Comparison of ENCODE assay signal across 1 cellular context in the genomic region with DNA sequence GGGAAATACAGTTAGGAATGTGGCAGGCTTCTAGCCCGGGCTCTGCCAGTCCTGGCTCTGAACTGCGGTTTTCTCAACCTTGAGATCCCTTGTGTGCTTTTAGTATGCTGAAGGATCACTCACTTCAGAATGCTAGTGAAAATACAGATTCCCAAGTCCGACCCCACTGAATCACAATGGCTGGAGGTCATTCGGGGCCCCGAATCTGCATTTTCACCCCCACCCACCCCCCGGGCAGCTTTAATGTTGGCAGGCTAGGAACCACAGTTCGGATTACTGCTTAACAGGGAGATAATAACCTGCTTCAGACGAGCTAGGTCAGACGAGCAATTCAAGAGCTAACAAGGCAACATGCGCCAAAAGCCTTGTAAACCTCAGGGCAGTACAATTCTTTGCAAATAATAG.
TF ChIP-seq lines count a peak whose summit lies in the region.

No MANE protein-coding gene starts in this region.

TF ChIP-seq in HEK293, 187 proteins besides CTCF, POLR2A, EP300 and RAD21 (continued from another document):
- TF ChIP-seq ZNF157 (tag by site-specific recombination; IDR thresholded peaks at IDR 0.05) = no peak
- no peak for TF ChIP-seq ZNF426 (tag by site-specific recombination; IDR thresholded peaks at IDR 0.05)
- TF ChIP-seq, protein P1, sequence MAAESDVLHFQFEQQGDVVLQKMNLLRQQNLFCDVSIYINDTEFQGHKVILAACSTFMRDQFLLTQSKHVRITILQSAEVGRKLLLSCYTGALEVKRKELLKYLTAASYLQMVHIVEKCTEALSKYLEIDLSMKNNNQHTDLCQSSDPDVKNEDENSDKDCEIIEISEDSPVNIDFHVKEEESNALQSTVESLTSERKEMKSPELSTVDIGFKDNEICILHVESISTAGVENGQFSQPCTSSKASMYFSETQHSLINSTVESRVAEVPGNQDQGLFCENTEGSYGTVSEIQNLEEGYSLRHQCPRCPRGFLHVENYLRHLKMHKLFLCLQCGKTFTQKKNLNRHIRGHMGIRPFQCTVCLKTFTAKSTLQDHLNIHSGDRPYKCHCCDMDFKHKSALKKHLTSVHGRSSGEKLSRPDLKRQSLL (tag by site-specific recombination; IDR thresholded peaks at IDR 0.05) = no peak
- TF ChIP-seq ZNF670 (tag by site-specific recombination; IDR thresholded peaks at IDR 0.05; ENCODE audit: low read depth) = no peak
- TF ChIP-seq ZNF140 (tag by site-specific recombination; IDR thresholded peaks at IDR 0.05) = no peak
- no peak for TF ChIP-seq ZNF221 (tag by site-specific recombination; IDR thresholded peaks at IDR 0.05; ENCODE audit: borderline replicate concordance)
- no peak for TF ChIP-seq GLI2 (tag by site-specific recombination; IDR thresholded peaks at IDR 0.05; ENCODE audit: borderline replicate concordance, low read depth)
- TF ChIP-seq ZNF558 (tag by site-specific recombination; IDR thresholded peaks at IDR 0.05) = no peak
- TF ChIP-seq, protein P2, sequence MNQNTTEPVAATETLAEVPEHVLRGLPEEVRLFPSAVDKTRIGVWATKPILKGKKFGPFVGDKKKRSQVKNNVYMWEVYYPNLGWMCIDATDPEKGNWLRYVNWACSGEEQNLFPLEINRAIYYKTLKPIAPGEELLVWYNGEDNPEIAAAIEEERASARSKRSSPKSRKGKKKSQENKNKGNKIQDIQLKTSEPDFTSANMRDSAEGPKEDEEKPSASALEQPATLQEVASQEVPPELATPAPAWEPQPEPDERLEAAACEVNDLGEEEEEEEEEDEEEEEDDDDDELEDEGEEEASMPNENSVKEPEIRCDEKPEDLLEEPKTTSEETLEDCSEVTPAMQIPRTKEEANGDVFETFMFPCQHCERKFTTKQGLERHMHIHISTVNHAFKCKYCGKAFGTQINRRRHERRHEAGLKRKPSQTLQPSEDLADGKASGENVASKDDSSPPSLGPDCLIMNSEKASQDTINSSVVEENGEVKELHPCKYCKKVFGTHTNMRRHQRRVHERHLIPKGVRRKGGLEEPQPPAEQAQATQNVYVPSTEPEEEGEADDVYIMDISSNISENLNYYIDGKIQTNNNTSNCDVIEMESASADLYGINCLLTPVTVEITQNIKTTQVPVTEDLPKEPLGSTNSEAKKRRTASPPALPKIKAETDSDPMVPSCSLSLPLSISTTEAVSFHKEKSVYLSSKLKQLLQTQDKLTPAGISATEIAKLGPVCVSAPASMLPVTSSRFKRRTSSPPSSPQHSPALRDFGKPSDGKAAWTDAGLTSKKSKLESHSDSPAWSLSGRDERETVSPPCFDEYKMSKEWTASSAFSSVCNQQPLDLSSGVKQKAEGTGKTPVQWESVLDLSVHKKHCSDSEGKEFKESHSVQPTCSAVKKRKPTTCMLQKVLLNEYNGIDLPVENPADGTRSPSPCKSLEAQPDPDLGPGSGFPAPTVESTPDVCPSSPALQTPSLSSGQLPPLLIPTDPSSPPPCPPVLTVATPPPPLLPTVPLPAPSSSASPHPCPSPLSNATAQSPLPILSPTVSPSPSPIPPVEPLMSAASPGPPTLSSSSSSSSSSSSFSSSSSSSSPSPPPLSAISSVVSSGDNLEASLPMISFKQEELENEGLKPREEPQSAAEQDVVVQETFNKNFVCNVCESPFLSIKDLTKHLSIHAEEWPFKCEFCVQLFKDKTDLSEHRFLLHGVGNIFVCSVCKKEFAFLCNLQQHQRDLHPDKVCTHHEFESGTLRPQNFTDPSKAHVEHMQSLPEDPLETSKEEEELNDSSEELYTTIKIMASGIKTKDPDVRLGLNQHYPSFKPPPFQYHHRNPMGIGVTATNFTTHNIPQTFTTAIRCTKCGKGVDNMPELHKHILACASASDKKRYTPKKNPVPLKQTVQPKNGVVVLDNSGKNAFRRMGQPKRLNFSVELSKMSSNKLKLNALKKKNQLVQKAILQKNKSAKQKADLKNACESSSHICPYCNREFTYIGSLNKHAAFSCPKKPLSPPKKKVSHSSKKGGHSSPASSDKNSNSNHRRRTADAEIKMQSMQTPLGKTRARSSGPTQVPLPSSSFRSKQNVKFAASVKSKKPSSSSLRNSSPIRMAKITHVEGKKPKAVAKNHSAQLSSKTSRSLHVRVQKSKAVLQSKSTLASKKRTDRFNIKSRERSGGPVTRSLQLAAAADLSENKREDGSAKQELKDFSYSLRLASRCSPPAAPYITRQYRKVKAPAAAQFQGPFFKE (tag by site-specific recombination; IDR thresholded peaks at IDR 0.05; ENCODE audit: borderline replicate concordance) = no peak
- TF ChIP-seq, protein P3, sequence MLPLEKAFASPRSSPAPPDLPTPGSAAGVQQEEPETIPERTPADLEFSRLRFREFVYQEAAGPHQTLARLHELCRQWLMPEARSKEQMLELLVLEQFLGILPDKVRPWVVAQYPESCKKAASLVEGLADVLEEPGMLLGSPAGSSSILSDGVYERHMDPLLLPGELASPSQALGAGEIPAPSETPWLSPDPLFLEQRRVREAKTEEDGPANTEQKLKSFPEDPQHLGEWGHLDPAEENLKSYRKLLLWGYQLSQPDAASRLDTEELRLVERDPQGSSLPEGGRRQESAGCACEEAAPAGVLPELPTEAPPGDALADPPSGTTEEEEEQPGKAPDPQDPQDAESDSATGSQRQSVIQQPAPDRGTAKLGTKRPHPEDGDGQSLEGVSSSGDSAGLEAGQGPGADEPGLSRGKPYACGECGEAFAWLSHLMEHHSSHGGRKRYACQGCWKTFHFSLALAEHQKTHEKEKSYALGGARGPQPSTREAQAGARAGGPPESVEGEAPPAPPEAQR (tag by site-specific recombination; IDR thresholded peaks at IDR 0.05) = no peak
- TF ChIP-seq GLIS1 (tag by site-specific recombination; IDR thresholded peaks at IDR 0.05) = peak; percentile 90
- no peak for TF ChIP-seq ZNF266 (tag by site-specific recombination; IDR thresholded peaks at IDR 0.05; ENCODE audit: low read depth)
